ENCODE assay signal across 1 cellular context in genomic region chr12:110501722-110502448, GRCh38.
A peak's percentile ranks its signal among the peaks of the same experiment; 100 is the strongest.
TF ChIP-seq lines count a peak whose summit lies in the region.

Gene RAD9B, plus strand, starts transcription at chr12:110502331. Its CDS starts 7 bp downstream, at chr12:110502338.
Gene VPS29, minus strand, starts transcription at chr12:110502111. Its CDS starts 60 bp downstream, at chr12:110502051.

TF ChIP-seq in GM12878, 131 proteins besides CTCF, POLR2A, EP300 and RAD21 (continued from another document and continues in another):
- TF ChIP-seq ZBTB40 (IDR thresholded peaks at IDR 0.05; ENCODE audit: borderline replicate concordance) (peak; percentile 17; the same call in 1 of the 2 replicates), CBFB (IDR thresholded peaks at IDR 0.05; ENCODE audit: low read depth) (peak; percentile 97), BHLHE40 (IDR thresholded peaks at IDR 0.05; ENCODE audit: borderline replicate concordance in 1 of 2, low read depth in 2 of 2, low read length in 1 of 2) (peak; percentile 34 to 61), MAX (IDR thresholded peaks at IDR 0.05; ENCODE audit: low read depth, low read length) (peak; percentile 100), ATF2 (IDR thresholded peaks at IDR 0.05; ENCODE audit: low read length) (no peak), POU2F2 (IDR thresholded peaks at IDR 0.05; ENCODE audit: borderline replicate concordance, low read depth, low read length) (peak; percentile 81; the same call in 1 of the 3 replicates), TCF12 (IDR thresholded peaks at IDR 0.05; ENCODE audit: low read depth, low read length) (no peak), EED (IDR thresholded peaks at IDR 0.05; ENCODE audit: low read depth) (peak; percentile 57), RFX5 (IDR thresholded peaks at IDR 0.05; ENCODE audit: low read depth, low read length) (peak; percentile 74), E2F4 (IDR thresholded peaks at IDR 0.05; ENCODE audit: low read depth, low read length) (peak; percentile 95), CEBPZ (IDR thresholded peaks at IDR 0.05; ENCODE audit: low read depth, low read length) (no peak), CREM (IDR thresholded peaks at IDR 0.05; ENCODE audit: low read depth) (peak; percentile 62; the same call in 1 of the 2 replicates), ZNF687 (IDR thresholded peaks at IDR 0.05) (peak; percentile 100), ZNF217 (IDR thresholded peaks at IDR 0.05) (no peak), CBX3 (IDR thresholded peaks at IDR 0.05; ENCODE audit: borderline replicate concordance, low read depth) (no peak), RCOR1 (conservative IDR thresholded peaks at IDR 0.05; ENCODE audit: low read depth, low read length) (peak; percentile 90; the same call in 1 of the 2 replicates), IKZF1 (conservative IDR thresholded peaks at IDR 0.05) (peak; percentile 84), ZNF592 (IDR thresholded peaks at IDR 0.05) (peak; percentile 96), HDGF (IDR thresholded peaks at IDR 0.05) (peak; percentile 92), USF2 (IDR thresholded peaks at IDR 0.05; ENCODE audit: borderline replicate concordance, low read depth, low read length) (no peak), ATF3 (IDR thresholded peaks at IDR 0.05; ENCODE audit: borderline replicate concordance, extremely low read depth, low read depth, low read length) (no peak), RAD51 (IDR thresholded peaks at IDR 0.05) (no peak), TCF7 (IDR thresholded peaks at IDR 0.05; ENCODE audit: borderline replicate concordance) (no peak), PRDM15 (CRISPR knock-in tag; IDR thresholded peaks at IDR 0.05) (no peak), NFXL1 (IDR thresholded peaks at IDR 0.05; ENCODE audit: borderline replicate concordance) (no peak), CBX5 (IDR thresholded peaks at IDR 0.05; ENCODE audit: low read depth) (peak; percentile 92; the same call in 1 of the 2 replicates), PAX5 (IDR thresholded peaks at IDR 0.05; ENCODE audit: borderline replicate concordance, low read depth, low read length) (peak; percentile 70; the same call in 1 of the 2 replicates), ETV6 (conservative IDR thresholded peaks at IDR 0.05 in 1 of 2, IDR thresholded peaks at IDR 0.05 in 1 of 2; ENCODE audit: borderline replicate concordance in 1 of 2, low read depth in 1 of 2) (peak in 1 of 2 experiments; percentile 55; a peak in 1 of 4 replicates)
